8 cellular contexts compared by ENCODE assay signal in genomic region chr20:57435498-57436222, GRCh38. TPM values are rescaled to one million over a fixed set of nuclear protein-coding genes. Genes with fewer than 3 reads are reported as not detected.
DNase-seq lines count a peak whose midpoint lies in the region; ATAC-seq and TF ChIP-seq lines count a peak whose summit lies in the region.

No MANE protein-coding gene starts in this region.

- peaks cover 6% of the 10 kb centered on the region for H3K9me3 Mint-ChIP-seq in mesothelial cell of epicardium
- no peaks in the 10 kb centered on the region for H3K9me3 Mint-ChIP-seq in stimulated activated memory B cell treated with anti-CD40 and anti-IgM and Interleukin-4, amounts not matched to agents 10 μg/mL and 1 μg/mL and 100 μg/mL, for 72 hours

- no peak overlapping the region for H3K27ac Mint-ChIP-seq in mesothelial cell of epicardium
- H3K27ac Mint-ChIP-seq in stimulated activated memory B cell treated with anti-CD40 and anti-IgM and Interleukin-4, amounts not matched to agents 10 μg/mL and 1 μg/mL and 100 μg/mL, for 72 hours: no peak overlapping the region

- DNase-seq in DMS79 treated with DMSO at 0.1 percent for 48 hours (lab: John Stamatoyannopoulos, UW) (peak; percentile 97), NB4 (ENCODE audit: low read depth) (peak; percentile 96), SIG-M5 treated with dmso at 0.1 percent for 504 hours (lab: John Stamatoyannopoulos, UW; ENCODE audit: unreplicated experiment) (peak; percentile 94), cerebellum (ENCODE audit: low spot score) (peak; percentile 69), mesothelial cell of epicardium (ENCODE audit: low spot score in 2 of 2, unreplicated experiment in 2 of 2) (peak; percentile 53 to 66), GM13976 (ENCODE audit: low spot score) (no peak), GM23248 (no peak)

- peaks cover 14% of the 10 kb centered on the region for H3K4me1 Mint-ChIP-seq in mesothelial cell of epicardium
- H3K4me1 Mint-ChIP-seq in stimulated activated memory B cell treated with anti-CD40 and anti-IgM and Interleukin-4, amounts not matched to agents 10 μg/mL and 1 μg/mL and 100 μg/mL, for 72 hours: peaks cover 62% of the 10 kb centered on the region

- H3K9me3 ChIP-seq in GM23248 (ENCODE audit: low read depth): no peaks in the 10 kb centered on the region

- H3F3A ChIP-seq in GM23248 (ENCODE audit: insufficient read depth): no peaks in the 10 kb centered on the region

- H3K4me3 ChIP-seq in NB4 (ENCODE audit: low read depth, low read length): no peak overlapping the region
- no peak overlapping the region for H3K4me3 ChIP-seq in GM23248

- H3K36me3 ChIP-seq in GM23248 (ENCODE audit: low read depth): no peaks in the 10 kb centered on the region

- TF ChIP-seq CTCF in NB4 (IDR thresholded peaks at IDR 0.05; ENCODE audit: low read depth, low read length): peak; percentile 13
- TF ChIP-seq CTCF in mesothelial cell of epicardium (IDR thresholded peaks at IDR 0.05; ENCODE audit: unreplicated experiment): no peak
- TF ChIP-seq CTCF in GM13976 (IDR thresholded peaks at IDR 0.05; ENCODE audit: borderline replicate concordance, control extremely low read depth, extremely low read depth, insufficient read depth, missing control alignments): no peak

- no peak overlapping the region for H2AFZ ChIP-seq in GM23248

- H3K9me2 ChIP-seq in GM23248 (ENCODE audit: insufficient read depth): no peaks in the 10 kb centered on the region

- TF ChIP-seq POLR2A in NB4 (IDR thresholded peaks at IDR 0.05; ENCODE audit: extremely low read depth, insufficient read length): no peak

- H3K4me2 ChIP-seq in GM23248 (ENCODE audit: unreplicated experiment): no peak overlapping the region

- no peaks in the 10 kb centered on the region for H3K36me3 Mint-ChIP-seq in mesothelial cell of epicardium
- H3K36me3 Mint-ChIP-seq in stimulated activated memory B cell treated with anti-CD40 and anti-IgM and Interleukin-4, amounts not matched to agents 10 μg/mL and 1 μg/mL and 100 μg/mL, for 72 hours: no peaks in the 10 kb centered on the region

- H3K4me3 Mint-ChIP-seq in mesothelial cell of epicardium: no peak overlapping the region
- H3K4me3 Mint-ChIP-seq in stimulated activated memory B cell treated with anti-CD40 and anti-IgM and Interleukin-4, amounts not matched to agents 10 μg/mL and 1 μg/mL and 100 μg/mL, for 72 hours: no peak overlapping the region

- no peaks in the 10 kb centered on the region for H3K79me2 ChIP-seq in GM23248 (ENCODE audit: insufficient read depth)

- H3K27ac ChIP-seq in GM23248: no peak overlapping the region

- 54 to 60% methylated on average over 24 to 25 of the region's 25 CpGs for WGBS in GM23248 (ENCODE audit: low coverage in 1 of 2, low lambda C conversion rate in 2 of 2, missing lambda C conversion rate in 2 of 2), 2 experiments

- no peaks in the 10 kb centered on the region for H4K20me1 ChIP-seq in GM23248 (ENCODE audit: insufficient read depth)

- H3K4me1 ChIP-seq in GM23248 (ENCODE audit: insufficient read depth): no peaks in the 10 kb centered on the region

- ATAC-seq in stimulated activated memory B cell treated with anti-CD40 and anti-IgM and Interleukin-4, amounts not matched to agents 10 μg/mL and 1 μg/mL and 100 μg/mL, for 72 hours: no peak

- H3K9ac ChIP-seq in GM23248: no peak overlapping the region

- in situ Hi-C loops in GM13976 (cut with MboI; ENCODE audit: low sequenced_read_pairs, unreplicated experiment) (no loop called here), GM23248 (cut with MboI) (no loop called here)

- no peaks in the 10 kb centered on the region for H3K27me3 Mint-ChIP-seq in mesothelial cell of epicardium (ENCODE audit: low read depth)
- H3K27me3 Mint-ChIP-seq in stimulated activated memory B cell treated with anti-CD40 and anti-IgM and Interleukin-4, amounts not matched to agents 10 μg/mL and 1 μg/mL and 100 μg/mL, for 72 hours: no peaks in the 10 kb centered on the region

- H3K27me3 ChIP-seq in GM23248 (replicated peaks; ENCODE audit: insufficient read depth): peaks cover 12% of the 10 kb centered on the region; the same call in 1 of the 2 replicates

RNA-seq across cellular contexts. Expression of gene RBM38, which starts 44.5 kb away (rescaled TPM):
- total RNA-seq in cerebellum (11.4 TPM), mesothelial cell of epicardium (23.8 to 25.6 TPM (median 25.3 TPM) in 3 replicates)
- 3.7 and 8.1 TPM in 2 replicates for total RNA-seq in GM23248 (2014; rRNA removed; shearing (Covaris generic))
- 1.3 and 2.0 TPM in 2 replicates for polyA plus RNA-seq in GM23248 (2016; fragmentation: Nextera tagmentation; extraction: Ambion mirVana)

Comparison
In these comparisons a context has a peak if more than half of its experiments do, and no peak if none do; other contexts are left out.
1. DNase-seq: peak in DMS79 treated with DMSO at 0.1 percent for 48 hours (single experiment), NB4 (single experiment), SIG-M5 treated with dmso at 0.1 percent for 504 hours (single experiment), cerebellum (single experiment) and mesothelial cell of epicardium (2 of 2); none in GM13976 (single experiment) and GM23248 (single experiment).